In genomic region chr2:11745613-11746375, GRCh38 we compare ENCODE assay signal across 8 cellular contexts. TPM values are rescaled to one million over a fixed set of nuclear protein-coding genes. Genes with fewer than 3 reads are reported as not detected.
DNase-seq lines count a peak whose midpoint lies in the region; ATAC-seq and TF ChIP-seq lines count a peak whose summit lies in the region.

No MANE protein-coding gene starts in this region.

- H3K36me3 ChIP-seq in cardiac muscle cell = no peaks in the 10 kb centered on the region
- no peaks in the 10 kb centered on the region for H3K36me3 ChIP-seq in upper lobe of left lung

- TF ChIP-seq CTCF in cardiac muscle cell (IDR thresholded peaks at IDR 0.05; ENCODE audit: low read depth, low read length) = no peak
- TF ChIP-seq CTCF in astrocyte of the cerebellum (IDR thresholded peaks at IDR 0.05; ENCODE audit: low read depth, low read length, missing control alignments) = no peak
- no peak for TF ChIP-seq CTCF in upper lobe of left lung (IDR thresholded peaks at IDR 0.05)

- H3K27ac ChIP-seq in cardiac muscle cell (peak overlapping the region; percentile 31), upper lobe of left lung (peak overlapping the region; percentile 77 to 86 (median 86))

- no peak for TF ChIP-seq EP300 in upper lobe of left lung (IDR thresholded peaks at IDR 0.05)

- no peaks in the 10 kb centered on the region for H3K27me3 ChIP-seq in cardiac muscle cell
- no peaks in the 10 kb centered on the region for H3K27me3 ChIP-seq in upper lobe of left lung

- peak overlapping the region; percentile 76 for H3K4me3 Mint-ChIP-seq in memory B cell

- H3K9me3 ChIP-seq in cardiac muscle cell (ENCODE audit: low read depth) (no peaks in the 10 kb centered on the region), upper lobe of left lung (no peaks in the 10 kb centered on the region)

- TF ChIP-seq POLR2A in upper lobe of left lung (IDR thresholded peaks at IDR 0.05) = no peak

- H3K9me3 Mint-ChIP-seq in memory B cell = no peaks in the 10 kb centered on the region

- H3K36me3 Mint-ChIP-seq in memory B cell = no peaks in the 10 kb centered on the region

- H3K4me1 Mint-ChIP-seq in memory B cell = peaks cover 52% of the 10 kb centered on the region

- in situ Hi-C loops in astrocyte of the cerebellum (cut with HindIII; ENCODE audit: low sequenced_read_pairs) = no loop called here

- H3K27ac Mint-ChIP-seq in memory B cell = peak overlapping the region; percentile 67

- H3K27me3 Mint-ChIP-seq in memory B cell = no peaks in the 10 kb centered on the region

- H3K4me1 ChIP-seq in cardiac muscle cell (ENCODE audit: low read depth) (peaks cover 53% of the 10 kb centered on the region), upper lobe of left lung (peaks cover 44 to 73% (median 54%) of the 10 kb centered on the region in 4 donors)

- DNase-seq in cardiac muscle cell (ENCODE audit: low read depth in 1 of 2, low spot score in 1 of 2) = no peak
- DNase-seq in Right ventricle myocardium superior = no peak
- no peak for DNase-seq in astrocyte of the cerebellum (ENCODE audit: low read depth)
- DNase-seq in memory B cell (ENCODE audit: low spot score in 2 of 2) = no peak
- no peak for DNase-seq in upper lobe of left lung
- no peak for DNase-seq in NK-92 treated with Interleukin-12 subunit alpha and Interleukin-12 subunit beta, amount 100 ng/mL, for 24 hours (lab: John Stamatoyannopoulos, UW)
- no peak for DNase-seq in OCI-M2 (lab: John Stamatoyannopoulos, UW; ENCODE audit: unreplicated experiment)
- no peak for DNase-seq in NK-92 (lab: John Stamatoyannopoulos, UW; ENCODE audit: unreplicated experiment)

- ATAC-seq in Right ventricle myocardium superior (ENCODE audit: poor library complexity) (no peak), memory B cell (ENCODE audit: low read depth) (no peak), upper lobe of left lung (ENCODE audit: low FRiP score in 2 of 2) (no peak)

- WGBS in upper lobe of left lung, 2 donors = 56 to 62% methylated on average over 27 of the region's 27 CpGs

- intact Hi-C loops in Right ventricle myocardium superior (cut with DNase I) = no loop called here

- H3K4me3 ChIP-seq in cardiac muscle cell (no peak overlapping the region), astrocyte of the cerebellum (ENCODE audit: low read depth, low read length) (peak overlapping the region; percentile 26), upper lobe of left lung (peak overlapping the region in 3 of 4 donors; percentile 61 to 93 (median 82))

RNA-seq across cellular contexts. Expression of gene LPIN1, which starts 0.6 kb away (rescaled TPM):
- total RNA-seq in cardiac muscle cell (45.6 and 58.3 TPM in 2 replicates), Right ventricle myocardium superior (62.4 TPM), upper lobe of left lung (10 to 100 TPM; 45.9 to 87.0 (median 54.2) TPM)
- 47.0 and 56.6 TPM in 2 replicates for polyA plus RNA-seq in cardiac muscle cell
